In the genomic region with DNA sequence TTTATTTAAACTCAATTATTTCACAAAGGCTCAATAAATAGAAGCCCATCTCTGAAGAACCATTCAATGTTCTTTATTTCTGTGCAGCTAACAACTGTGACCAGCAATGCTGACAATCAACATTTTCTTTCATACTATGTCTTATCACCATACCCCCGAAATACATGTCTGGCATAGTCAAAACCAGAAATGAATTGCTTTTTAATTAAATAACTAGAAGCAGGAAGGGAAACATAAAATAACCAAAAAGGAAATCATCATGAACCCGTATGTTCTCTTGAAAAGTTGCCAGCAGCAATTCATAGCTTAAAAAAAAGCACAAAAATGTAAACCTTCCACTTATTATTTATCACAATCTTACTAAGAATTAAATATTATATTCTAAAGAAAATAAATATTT, we compare ENCODE assay signal across 5 cellular contexts.
"Had no signal": no experiment of that assay in that cellular context is flagged by ENCODE, and none has a peak within 500 bp of the region (broad histone marks: within the 10 kb centered on the region; RNA-seq: fewer than 3 reads in every experiment).

No MANE protein-coding gene starts in this region.

- H3K27ac Mint-ChIP-seq: GM23338, H9 had no signal

- DNase-seq: H9, HCEC 1CT, IMR-90 had no signal

- ATAC-seq: GM23338, K562 had no signal

- H3K4me3 ChIP-seq: GM23338, K562 had no signal

- H2AFZ ChIP-seq: GM23338 had no signal

- H3K4me2 ChIP-seq: GM23338 had no signal

- H3K4me3 Mint-ChIP-seq: GM23338, H9 had no signal
